8 cellular contexts compared by ENCODE assay signal in genomic region chr22:39520054-39520873, GRCh38. TPM values are rescaled to one million over a fixed set of nuclear protein-coding genes. Genes with fewer than 3 reads are reported as not detected.
DNase-seq lines count a peak whose midpoint lies in the region; ATAC-seq and TF ChIP-seq lines count a peak whose summit lies in the region.

Gene ATF4 (plus strand): TSS chr22:39520562. CDS start chr22:39521446, 884 bp downstream.

- DNase-seq in GM13977 (ENCODE audit: low spot score) (peak; percentile 99), NCI-H1694 (lab: John Stamatoyannopoulos, UW) (peak; percentile 98), amniotic stem cell (lab: John Stamatoyannopoulos, UW) (peak; percentile 99), heart right ventricle (peak; percentile 95 to 98), posterior vena cava (ENCODE audit: low spot score) (peak; percentile 99), upper lobe of right lung (peak; percentile 98)

- H3K4me1 ChIP-seq in heart right ventricle (peaks cover 29 to 54% (median 52%) of the 10 kb centered on the region in 9 donors), upper lobe of right lung (peaks cover 52% of the 10 kb centered on the region)

- H3K27me3 ChIP-seq in heart right ventricle (no peaks in the 10 kb centered on the region), upper lobe of right lung (no peaks in the 10 kb centered on the region)

- peaks cover 55% of the 10 kb centered on the region for H3K36me3 Mint-ChIP-seq in T-helper 1 cell treated with Interleukin-12 subunit alpha and Interleukin-12 subunit beta and Interleukin-4 antibody, amounts not matched to agents 30 μg/mL and 1 μg/mL, for 36 hours (ENCODE audit: low read depth)

- no peak for TF ChIP-seq CTCF in GM13977 (IDR thresholded peaks at IDR 0.05; ENCODE audit: extremely low read depth, insufficient read depth, missing control alignments)
- no peak for TF ChIP-seq CTCF in heart right ventricle (IDR thresholded peaks at IDR 0.05)
- TF ChIP-seq CTCF in upper lobe of right lung (IDR thresholded peaks at IDR 0.05), result no peak

- H3K36me3 ChIP-seq in heart right ventricle (peaks cover 0 to 68% (median 25%) of the 10 kb centered on the region in 9 donors), upper lobe of right lung (peaks cover 60% of the 10 kb centered on the region)

- peaks cover 3% of the 10 kb centered on the region for H3K27me3 Mint-ChIP-seq in T-helper 1 cell treated with Interleukin-12 subunit alpha and Interleukin-12 subunit beta and Interleukin-4 antibody, amounts not matched to agents 30 μg/mL and 1 μg/mL, for 36 hours (ENCODE audit: low read depth)

- H3K4me3 ChIP-seq in heart right ventricle (peak within 1 kb of the TSS; percentile 81 to 100 (median 98)), upper lobe of right lung (peak within 1 kb of the TSS; percentile 100)

- peak within 1 kb of the TSS; percentile 91 for H3K4me3 Mint-ChIP-seq in T-helper 1 cell treated with Interleukin-12 subunit alpha and Interleukin-12 subunit beta and Interleukin-4 antibody, amounts not matched to agents 30 μg/mL and 1 μg/mL, for 36 hours

- in situ Hi-C loops in GM13977 (cut with MboI; ENCODE audit: low pct_unique_long_range_greater_than_20kb, low sequenced_read_pairs, unreplicated experiment), result no loop called here

- H3K9me3 ChIP-seq in heart right ventricle, result no peaks in the 10 kb centered on the region
- H3K9me3 ChIP-seq in upper lobe of right lung, result no peaks in the 10 kb centered on the region

- H3K27ac Mint-ChIP-seq in T-helper 1 cell treated with Interleukin-12 subunit alpha and Interleukin-12 subunit beta and Interleukin-4 antibody, amounts not matched to agents 30 μg/mL and 1 μg/mL, for 36 hours, result peak within 1 kb of the TSS; percentile 97

- WGBS in heart right ventricle, 2 donors, result 0% methylated on average over 74 of the region's 74 CpGs

- no peaks in the 10 kb centered on the region for H3K9me3 Mint-ChIP-seq in T-helper 1 cell treated with Interleukin-12 subunit alpha and Interleukin-12 subunit beta and Interleukin-4 antibody, amounts not matched to agents 30 μg/mL and 1 μg/mL, for 36 hours

- H3K27ac ChIP-seq in heart right ventricle, result peak within 1 kb of the TSS; percentile 97 to 100 (median 100)
- H3K27ac ChIP-seq in upper lobe of right lung, result peak within 1 kb of the TSS; percentile 100

- intact Hi-C loops in heart right ventricle (cut with DNase I) (loop anchor here in 8 of 10 donors (1.0 to 10.0 kb wide), 9 partner anchors 17 to 355 kb away; partner anchors contain the start of genes RPL3 (in 5 of the 8), SYNGR1 (in 3 of the 8) and MIEF1 (in 2 of the 8)), posterior vena cava (cut with DNase I) (no loop called here), upper lobe of right lung (cut with DNase I) (no loop called here)

- ATAC-seq in HG02884 (IDR thresholded peaks at IDR 0.05; ENCODE audit: unreplicated experiment) (peak; percentile 74), heart right ventricle (peak; percentile 83 to 95 (median 90)), upper lobe of right lung (peak; percentile 90)

- H3K4me1 Mint-ChIP-seq in T-helper 1 cell treated with Interleukin-12 subunit alpha and Interleukin-12 subunit beta and Interleukin-4 antibody, amounts not matched to agents 30 μg/mL and 1 μg/mL, for 36 hours (ENCODE audit: low read depth), result peaks cover 48% of the 10 kb centered on the region

RNA-seq across cellular contexts. Expression of gene ATF4, which starts in this region (rescaled TPM):
- 100 to 1,000 TPM in 9 of 10 donors, 10 to 100 TPM in 1; 95.2 to 319 (median 133) TPM for total RNA-seq in heart right ventricle
- 100 to 1,000 TPM; 439 to 637 TPM for polyA plus RNA-seq in heart right ventricle
- total RNA-seq in posterior vena cava, result 100 to 1,000 TPM; 414 to 565 TPM
- total RNA-seq in upper lobe of right lung, result 327 TPM

Comparison
In these comparisons a context has a peak if more than half of its experiments do, and no peak if none do; other contexts are left out.
1. Peak in every context shown above with its lines: DNase-seq, ATAC-seq, H3K4me3 ChIP-seq and H3K27ac ChIP-seq.
2. intact Hi-C loops: an anchor here in heart right ventricle (1.0 to 10.0 kb wide); none called in posterior vena cava and upper lobe of right lung.